Comparison of ENCODE assay signal across 8 cellular contexts in the genomic region with DNA sequence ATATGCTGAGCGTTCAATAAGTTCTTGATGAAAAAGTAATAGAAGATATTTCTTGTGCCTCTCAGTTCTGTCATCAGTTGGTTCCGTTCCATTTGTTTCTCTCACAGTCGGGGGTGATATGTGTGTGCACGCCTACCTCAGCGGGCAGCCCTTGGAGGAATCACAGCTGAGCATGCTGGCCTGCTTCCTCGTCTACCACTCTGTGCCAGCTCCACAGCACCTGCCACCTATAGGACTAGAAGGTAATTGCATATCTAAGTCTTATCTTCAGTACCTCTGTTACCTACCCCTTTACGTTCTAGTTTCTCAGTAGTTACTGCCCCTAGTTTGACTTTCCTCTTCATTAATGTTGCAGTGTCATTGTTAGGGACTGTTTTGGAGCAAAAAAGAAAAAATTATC.
A peak's percentile ranks its signal among the peaks of the same experiment; 100 is the strongest.
DNase-seq lines count a peak whose midpoint lies in the region; ATAC-seq, FAIRE-seq and TF ChIP-seq lines count a peak whose summit lies in the region.
"Not testable (repeated sequence)": the region's sequence is repeated elsewhere in the genome, so short reads cannot be mapped to it uniquely, and the experiment has no call there.

No MANE protein-coding gene starts in this region.

- not testable (repeated sequence) for H3K4me2 ChIP-seq in H1 (ENCODE audit: insufficient read depth in 1 of 2, low read depth in 2 of 2, low read length in 2 of 2)

- not testable (repeated sequence) for H3K4me3 ChIP-seq in H1 (ENCODE audit: extremely low read depth in 1 of 4, insufficient read depth in 2 of 4, low read depth in 3 of 4, low read length in 4 of 4)

- not testable (repeated sequence) for H3K4me3 Mint-ChIP-seq in T-helper 17 cell, memory B cell

- H3K9me3 ChIP-seq in T-helper 17 cell (ENCODE audit: control insufficient read depth, low read length, poor library complexity, severe bottlenecking); H1 (ENCODE audit: insufficient read depth in 2 of 2, low read depth in 1 of 2, low read length in 1 of 2): not testable (repeated sequence)

- DNase-seq in Kasumi-1 (lab: John Stamatoyannopoulos, UW), result peak; percentile 3 to 13
- not testable (repeated sequence) for DNase-seq in T-helper 17 cell; H1 (ENCODE audit: low read depth in 1 of 2, low spot score in 2 of 2); memory B cell (ENCODE audit: low spot score in 2 of 2); urothelium cell line (ENCODE audit: low spot score)

- TF ChIP-seq EP300 in H1 (IDR thresholded peaks at IDR 0.05; ENCODE audit: borderline replicate concordance in 1 of 2, low read depth in 2 of 2, low read length in 2 of 2), result not testable (repeated sequence)

- H3K18ac ChIP-seq in H1 (ENCODE audit: extremely low read depth, low read length), result not testable (repeated sequence)

- 47% methylated on average over 1 of the region's 7 CpGs; no CpG with 5 or more reads in 1 of the 2 experiments for WGBS in H1 (ENCODE audit: extremely low coverage in 1 of 2, insufficient coverage in 1 of 2, insufficient read length in 1 of 2, insufficient replicate concordance in 2 of 2, low coverage in 1 of 2, low lambda C conversion rate in 2 of 2, missing lambda C conversion rate in 1 of 2), 2 experiments

- CTCF ChIA-PET in H1 (lab: Charles Lee; ENCODE audit: partially characterized antibody), result not testable (repeated sequence)

- TF ChIP-seq RAD21 in H1 (IDR thresholded peaks at IDR 0.05 in 1 of 2, conservative IDR thresholded peaks at IDR 0.05 in 1 of 2; ENCODE audit: low read depth in 2 of 2, low read length in 2 of 2), result not testable (repeated sequence)

- not testable (repeated sequence) for H2BK120ac ChIP-seq in H1 (replicated peaks; ENCODE audit: low read depth, low read length)

- H3K23me2 ChIP-seq in H1 (ENCODE audit: low read depth, low read length), result not testable (repeated sequence)

- H3K27ac ChIP-seq in H1 (ENCODE audit: low read depth, low read length), result not testable (repeated sequence)

- H2BK20ac ChIP-seq in H1 (ENCODE audit: low read length), result not testable (repeated sequence)

- H3K4ac ChIP-seq in H1 (replicated peaks; ENCODE audit: insufficient read length, low read depth, low read length), result not testable (repeated sequence)

- not testable (repeated sequence) for H2AK5ac ChIP-seq in H1 (ENCODE audit: low read depth, low read length)

- not testable (repeated sequence) for H3K14ac ChIP-seq in H1 (ENCODE audit: insufficient read length)

- not testable (repeated sequence) for H3K27ac Mint-ChIP-seq in T-helper 17 cell, memory B cell

- TF ChIP-seq POLR2A in H1 (IDR thresholded peaks at IDR 0.05; ENCODE audit: control extremely low read depth in 1 of 2, low read depth in 2 of 2, low read length in 2 of 2), result not testable (repeated sequence)

- H3K4me1 Mint-ChIP-seq in T-helper 17 cell, memory B cell: not testable (repeated sequence)

- H3K9me3 Mint-ChIP-seq in memory B cell, result not testable (repeated sequence)

- H3K23ac ChIP-seq in H1 (ENCODE audit: insufficient read length), result not testable (repeated sequence)

- ATAC-seq in GM18502 (IDR thresholded peaks at IDR 0.05; ENCODE audit: poor library complexity, unreplicated experiment), result peak; percentile 87
- ATAC-seq in GM21529 (IDR thresholded peaks at IDR 0.05; ENCODE audit: unreplicated experiment), result peak; percentile 73
- ATAC-seq in HG02981 (IDR thresholded peaks at IDR 0.05; ENCODE audit: unreplicated experiment), result peak; percentile 84
- ATAC-seq in T-helper 17 cell, result peak; percentile 82
- ATAC-seq in memory B cell (ENCODE audit: low read depth), result peak; percentile 92

- not testable (repeated sequence) for H3K27me3 ChIP-seq in H1 (replicated peaks in 1 of 4; ENCODE audit: control insufficient read depth in 3 of 4, extremely low read depth in 1 of 4, insufficient read depth in 3 of 4, low read length in 3 of 4)

- not testable (repeated sequence) for H3K79me2 ChIP-seq in H1 (ENCODE audit: control insufficient read depth in 1 of 2, insufficient read depth in 2 of 2, low read length in 2 of 2)

- not testable (repeated sequence) for H4K8ac ChIP-seq in H1 (ENCODE audit: extremely low read depth, insufficient read depth, low read length)

- H3K9ac ChIP-seq in H1 (replicated peaks in 1 of 4; ENCODE audit: extremely low read depth in 1 of 4, low read depth in 3 of 4, low read length in 3 of 4), result not testable (repeated sequence)

- H3K27me3 Mint-ChIP-seq in T-helper 17 cell, memory B cell: not testable (repeated sequence)

- H3K4me1 ChIP-seq in H1 (replicated peaks in 1 of 4; ENCODE audit: control insufficient read depth in 3 of 4, insufficient read depth in 4 of 4, low read length in 3 of 4), result not testable (repeated sequence)

- H4K91ac ChIP-seq in H1 (replicated peaks; ENCODE audit: insufficient read length, low read length), result not testable (repeated sequence)

- peak; percentile 7 for FAIRE-seq in H1 (lab: Jason Lieb, UNC)
- FAIRE-seq in urothelium cell line (lab: Jason Lieb, UNC), result peak; percentile 95

- TF ChIP-seq CTCF in H1 (IDR thresholded peaks at IDR 0.05; ENCODE audit: control extremely low read depth in 1 of 3, insufficient read depth in 1 of 3, low read depth in 1 of 3, low read length in 3 of 3), result not testable (repeated sequence)

- not testable (repeated sequence) for H2BK12ac ChIP-seq in H1 (ENCODE audit: low read depth, low read length)

- not testable (repeated sequence) for H3K36me3 Mint-ChIP-seq in T-helper 17 cell (ENCODE audit: low read depth); memory B cell

- H2BK15ac ChIP-seq in H1 (ENCODE audit: low read length), result not testable (repeated sequence)

- H4K20me1 ChIP-seq in H1 (replicated peaks in 1 of 2; ENCODE audit: control insufficient read depth in 1 of 2, insufficient read depth in 2 of 2, low read length in 2 of 2), result not testable (repeated sequence)

- H3K79me1 ChIP-seq in H1 (ENCODE audit: low read depth, low read length), result not testable (repeated sequence)

- not testable (repeated sequence) for H3K36me3 ChIP-seq in H1 (ENCODE audit: control insufficient read depth in 2 of 4, insufficient read depth in 4 of 4, low read length in 3 of 4)

- H2AFZ ChIP-seq in H1 (ENCODE audit: low read length), result not testable (repeated sequence)

- H4K5ac ChIP-seq in H1 (ENCODE audit: insufficient read length, low read depth, low read length), result not testable (repeated sequence)

- H2BK5ac ChIP-seq in H1 (ENCODE audit: low read depth, low read length), result not testable (repeated sequence)

- not testable (repeated sequence) for H3K56ac ChIP-seq in H1 (replicated peaks; ENCODE audit: insufficient read length, low read depth, low read length)

- POLR2A ChIA-PET in H1 (lab: Charles Lee; ENCODE audit: partially characterized antibody), result not testable (repeated sequence)
